ENCODE assay signal across 8 cellular contexts in genomic region chr16:75012380-75013081, GRCh38. TPM values are rescaled to one million over a fixed set of nuclear protein-coding genes. Genes with fewer than 3 reads are reported as not detected.
DNase-seq lines count a peak whose midpoint lies in the region; ATAC-seq, FAIRE-seq and TF ChIP-seq lines count a peak whose summit lies in the region.

No MANE protein-coding gene starts in this region.

- peak overlapping the region; percentile 49 for H3K4me3 Mint-ChIP-seq in activated T-cell treated with anti-CD3 and anti-CD28 coated beads, Interleukin-2, amount 50 U/mL, for 4 hours
- peak overlapping the region; percentile 65 for H3K4me3 Mint-ChIP-seq in stimulated activated effector memory CD8-positive, alpha-beta T cell treated with anti-CD3 and anti-CD28 coated beads, Interleukin-12 subunit alpha, Interleukin-12 subunit beta, amount 100 ng/mL, for 72 hours

- no peak overlapping the region for H2BK12ac ChIP-seq in H1 (ENCODE audit: low read depth, low read length)

- H4K5ac ChIP-seq in H1 (ENCODE audit: insufficient read length, low read depth, low read length) = no peak overlapping the region

- no peaks in the 10 kb centered on the region for H3K9me3 ChIP-seq in KOPT-K1 (ENCODE audit: insufficient read depth, low read length, poor library complexity, severe bottlenecking)
- H3K9me3 ChIP-seq in H1 (ENCODE audit: insufficient read depth in 2 of 2, low read depth in 1 of 2, low read length in 1 of 2) = no peaks in the 10 kb centered on the region

- H3K18ac ChIP-seq in H1 (ENCODE audit: extremely low read depth, low read length) = no peak overlapping the region

- no peaks in the 10 kb centered on the region for H3K27me3 Mint-ChIP-seq in activated T-cell treated with anti-CD3 and anti-CD28 coated beads, Interleukin-2, amount 50 U/mL, for 4 hours (ENCODE audit: low read depth)

- peaks cover 36% of the 10 kb centered on the region for H3K4me1 Mint-ChIP-seq in activated T-cell treated with anti-CD3 and anti-CD28 coated beads, Interleukin-2, amount 50 U/mL, for 4 hours (ENCODE audit: low read depth)
- H3K4me1 Mint-ChIP-seq in stimulated activated effector memory CD8-positive, alpha-beta T cell treated with anti-CD3 and anti-CD28 coated beads, Interleukin-12 subunit alpha, Interleukin-12 subunit beta, amount 100 ng/mL, for 72 hours = peaks cover 36% of the 10 kb centered on the region

- H3K36me3 ChIP-seq in KOPT-K1 (ENCODE audit: insufficient read depth, low read length) = peaks cover 40% of the 10 kb centered on the region
- H3K36me3 ChIP-seq in H1 (ENCODE audit: control insufficient read depth in 2 of 4, insufficient read depth in 4 of 4, low read length in 3 of 4) = no peaks in the 10 kb centered on the region

- H3K9me3 Mint-ChIP-seq in activated T-cell treated with anti-CD3 and anti-CD28 coated beads, Interleukin-2, amount 50 U/mL, for 4 hours = no peaks in the 10 kb centered on the region
- no peaks in the 10 kb centered on the region for H3K9me3 Mint-ChIP-seq in stimulated activated effector memory CD8-positive, alpha-beta T cell treated with anti-CD3 and anti-CD28 coated beads, Interleukin-12 subunit alpha, Interleukin-12 subunit beta, amount 100 ng/mL, for 72 hours

- no peak overlapping the region for H3K56ac ChIP-seq in H1 (replicated peaks; ENCODE audit: insufficient read length, low read depth, low read length)

- H4K91ac ChIP-seq in H1 (replicated peaks; ENCODE audit: insufficient read length, low read length) = no peak overlapping the region

- no peak overlapping the region for H2BK120ac ChIP-seq in H1 (replicated peaks; ENCODE audit: low read depth, low read length)

- ATAC-seq in activated T-cell treated with anti-CD3 and anti-CD28 coated beads, Interleukin-2, amount 50 U/mL, for 4 hours = peak; percentile 27 to 46
- peak; percentile 54 for ATAC-seq in stimulated activated effector memory CD8-positive, alpha-beta T cell treated with anti-CD3 and anti-CD28 coated beads, Interleukin-12 subunit alpha, Interleukin-12 subunit beta, amount 100 ng/mL, for 72 hours
- ATAC-seq in GM18519 (IDR thresholded peaks at IDR 0.05; ENCODE audit: low FRiP score, unreplicated experiment) = no peak

- H2BK5ac ChIP-seq in H1 (ENCODE audit: low read depth, low read length) = no peak overlapping the region

- no peak overlapping the region for H3K14ac ChIP-seq in H1 (ENCODE audit: insufficient read length)

- H4K20me1 ChIP-seq in H1 (replicated peaks in 1 of 2; ENCODE audit: control insufficient read depth in 1 of 2, insufficient read depth in 2 of 2, low read length in 2 of 2) = peaks cover 4 to 15% of the 10 kb centered on the region in 2 experiments

- no peak overlapping the region for H3K4me3 ChIP-seq in H1 (ENCODE audit: extremely low read depth in 1 of 4, insufficient read depth in 2 of 4, low read depth in 3 of 4, low read length in 4 of 4)

- TF ChIP-seq POLR2A in H1 (IDR thresholded peaks at IDR 0.05; ENCODE audit: control extremely low read depth in 1 of 2, low read depth in 2 of 2, low read length in 2 of 2) = no peak

- no peak for TF ChIP-seq RAD21 in H1 (IDR thresholded peaks at IDR 0.05 in 1 of 2, conservative IDR thresholded peaks at IDR 0.05 in 1 of 2; ENCODE audit: low read depth in 2 of 2, low read length in 2 of 2)

- H2AFZ ChIP-seq in H1 (ENCODE audit: low read length) = no peak overlapping the region

- no peak overlapping the region for H2AK5ac ChIP-seq in H1 (ENCODE audit: low read depth, low read length)

- no peak overlapping the region for H2BK20ac ChIP-seq in H1 (ENCODE audit: low read length)

- H3K9ac ChIP-seq in H1 (replicated peaks in 1 of 4; ENCODE audit: extremely low read depth in 1 of 4, low read depth in 3 of 4, low read length in 3 of 4) = no peak overlapping the region

- CTCF ChIA-PET in H1 (lab: Charles Lee; ENCODE audit: partially characterized antibody) = interaction anchor here (1.0 to 4.0 kb wide), 5 partner anchors 14 to 99 kb away, joined by 3 to 21 read pairs (median 7); partner anchors contain the start of gene ZNRF1

- peaks cover 3% of the 10 kb centered on the region for H3K79me1 ChIP-seq in H1 (ENCODE audit: low read depth, low read length)

- H3K4me1 ChIP-seq in H1 (replicated peaks in 1 of 4; ENCODE audit: control insufficient read depth in 3 of 4, insufficient read depth in 4 of 4, low read length in 3 of 4) = peaks cover 0 to 14% (median 3%) of the 10 kb centered on the region in 4 experiments; a peak in 4 of 7 replicates

- peak overlapping the region; percentile 43 for H3K27ac ChIP-seq in KOPT-K1 (ENCODE audit: low read depth, low read length, poor library complexity, severe bottlenecking)
- H3K27ac ChIP-seq in H1 (ENCODE audit: low read depth, low read length) = no peak overlapping the region

- peaks cover 11 to 96% of the 10 kb centered on the region in 2 experiments for H3K79me2 ChIP-seq in H1 (ENCODE audit: control insufficient read depth in 1 of 2, insufficient read depth in 2 of 2, low read length in 2 of 2)

- H3K23me2 ChIP-seq in H1 (ENCODE audit: low read depth, low read length) = no peaks in the 10 kb centered on the region

- TF ChIP-seq EP300 in H1 (IDR thresholded peaks at IDR 0.05; ENCODE audit: borderline replicate concordance in 1 of 2, low read depth in 2 of 2, low read length in 2 of 2) = no peak

- no peak overlapping the region for H4K8ac ChIP-seq in H1 (ENCODE audit: extremely low read depth, insufficient read depth, low read length)

- no peak for DNase-seq in activated T-cell treated with anti-CD3 and anti-CD28 coated beads, Interleukin-2, amount 50 U/mL, for 4 hours
- no peak for DNase-seq in activated T-cell treated with anti-CD3 and anti-CD28 coated beads for 4 hours
- no peak for DNase-seq in H1 (ENCODE audit: low read depth in 1 of 2, low spot score in 2 of 2)
- no peak for DNase-seq in stimulated activated effector memory CD8-positive, alpha-beta T cell treated with anti-CD3 and anti-CD28 coated beads, Interleukin-12 subunit alpha, Interleukin-12 subunit beta, amount 100 ng/mL, for 72 hours (ENCODE audit: low spot score in 2 of 2)
- DNase-seq in amygdala (lab: John Stamatoyannopoulos, UW) = no peak
- DNase-seq in NCI-H1105 (lab: John Stamatoyannopoulos, UW) = no peak

- 87% methylated on average over 8 of the region's 8 CpGs; no CpG with 5 or more reads in 1 of the 2 experiments for WGBS in H1 (ENCODE audit: extremely low coverage in 1 of 2, insufficient coverage in 1 of 2, insufficient read length in 1 of 2, insufficient replicate concordance in 2 of 2, low coverage in 1 of 2, low lambda C conversion rate in 2 of 2, missing lambda C conversion rate in 1 of 2), 2 experiments

- no peak overlapping the region for H3K23ac ChIP-seq in H1 (ENCODE audit: insufficient read length)

- H2BK15ac ChIP-seq in H1 (ENCODE audit: low read length) = no peak overlapping the region

- no peak overlapping the region for H3K4me2 ChIP-seq in H1 (ENCODE audit: insufficient read depth in 1 of 2, low read depth in 2 of 2, low read length in 2 of 2)

- H3K27me3 ChIP-seq in H1 (replicated peaks in 1 of 4; ENCODE audit: control insufficient read depth in 3 of 4, extremely low read depth in 1 of 4, insufficient read depth in 3 of 4, low read length in 3 of 4) = no peaks in the 10 kb centered on the region

- POLR2A ChIA-PET in H1 (lab: Charles Lee; ENCODE audit: partially characterized antibody) = interaction anchor here (0.6 to 2.2 kb wide), 4 partner anchors 9 to 50 kb away, joined by 3 to 6 read pairs (median 3); partner anchors contain the start of gene WDR59

- H3K4ac ChIP-seq in H1 (replicated peaks; ENCODE audit: insufficient read length, low read depth, low read length) = peak overlapping the region; percentile 2

- no peaks in the 10 kb centered on the region for H3K36me3 Mint-ChIP-seq in activated T-cell treated with anti-CD3 and anti-CD28 coated beads, Interleukin-2, amount 50 U/mL, for 4 hours (ENCODE audit: insufficient read depth)
- H3K36me3 Mint-ChIP-seq in stimulated activated effector memory CD8-positive, alpha-beta T cell treated with anti-CD3 and anti-CD28 coated beads, Interleukin-12 subunit alpha, Interleukin-12 subunit beta, amount 100 ng/mL, for 72 hours = no peaks in the 10 kb centered on the region

- no peak for TF ChIP-seq CTCF in H1 (IDR thresholded peaks at IDR 0.05; ENCODE audit: control extremely low read depth in 1 of 3, insufficient read depth in 1 of 3, low read depth in 1 of 3, low read length in 3 of 3)

- H3K27ac Mint-ChIP-seq in stimulated activated effector memory CD8-positive, alpha-beta T cell treated with anti-CD3 and anti-CD28 coated beads, Interleukin-12 subunit alpha, Interleukin-12 subunit beta, amount 100 ng/mL, for 72 hours = peak overlapping the region; percentile 88

- no peak for FAIRE-seq in H1 (lab: Jason Lieb, UNC)

TF ChIP-seq in H1, 55 proteins besides CTCF, POLR2A, EP300 and RAD21 (continues in another document):
- TF ChIP-seq KDM5A (IDR thresholded peaks at IDR 0.05; ENCODE audit: low read length) = no peak
- TF ChIP-seq RNF2 (IDR thresholded peaks at IDR 0.05; ENCODE audit: borderline replicate concordance, low read depth, low read length, missing control alignments, poor library complexity, severe bottlenecking) = no peak
- no peak for TF ChIP-seq HDAC2 (IDR thresholded peaks at IDR 0.05; ENCODE audit: borderline replicate concordance in 1 of 2, low read depth in 2 of 2, low read length in 2 of 2)
- no peak for TF ChIP-seq TAF1 (IDR thresholded peaks at IDR 0.05; ENCODE audit: low read depth, low read length)

RNA-seq across cellular contexts. Expression of gene ZNRF1, which starts 13.7 kb away (rescaled TPM):
- 10 to 100 TPM; 18.8 to 30.5 (median 25.0) TPM for total RNA-seq in activated T-cell treated with anti-CD3 and anti-CD28 coated beads, Interleukin-2, amount 50 U/mL, for 4 hours
- 48.0 and 52.9 TPM in 2 replicates for total RNA-seq in H1 (2021; fragmentation: NEBNext Ultra II Directional; extraction: Animal tissue kit (Norgen Biotek cat#: 25700))
- 33.5 and 42.5 TPM in 2 replicates for polyA plus RNA-seq in H1 (2011; rRNA removed)
- 30.2 TPM for polyA plus RNA-seq in H1 (2011; cell fraction: cytosol; rRNA removed)
- 55.1 TPM for polyA plus RNA-seq in H1 (2011; cell fraction: nucleus; rRNA removed)
- polyA plus RNA-seq in H1 (2012, experiment 1 of 2) = 30.6 to 46.2 TPM (median 40.5 TPM) in 4 replicates
- polyA plus RNA-seq in H1 (2012, experiment 2 of 2) = 23.2 TPM
- 48.2 TPM for polyA plus RNA-seq in H1 (2013, experiment 1 of 2)
- 43.2 TPM for polyA plus RNA-seq in H1 (2013, experiment 2 of 2)
- polyA minus RNA-seq in H1 (2011; rRNA and poly(A)+ RNA removed) = 21.6 and 37.6 TPM in 2 replicates
- 30.3 TPM for polyA minus RNA-seq in H1 (2011; cell fraction: cytosol; rRNA and poly(A)+ RNA removed)
- 43.5 TPM for polyA minus RNA-seq in H1 (2011; cell fraction: nucleus; rRNA and poly(A)+ RNA removed)

RNA-seq across cellular contexts. Expression of gene WDR59, which starts 27.6 kb away (rescaled TPM):
- 10 to 100 TPM; 49.3 to 61.8 (median 58.4) TPM for total RNA-seq in activated T-cell treated with anti-CD3 and anti-CD28 coated beads, Interleukin-2, amount 50 U/mL, for 4 hours
- 107 and 124 TPM in 2 replicates for total RNA-seq in H1 (2021; fragmentation: NEBNext Ultra II Directional; extraction: Animal tissue kit (Norgen Biotek cat#: 25700))
- polyA plus RNA-seq in H1 (2011; rRNA removed) = 84.2 and 106 TPM in 2 replicates
- polyA plus RNA-seq in H1 (2011; cell fraction: cytosol; rRNA removed) = 97.0 TPM
- polyA plus RNA-seq in H1 (2011; cell fraction: nucleus; rRNA removed) = 198 TPM
- 59.4 to 74.2 TPM (median 64.9 TPM) in 4 replicates for polyA plus RNA-seq in H1 (2012, experiment 1 of 2)
- 28.9 TPM for polyA plus RNA-seq in H1 (2012, experiment 2 of 2)
- 35.9 TPM for polyA plus RNA-seq in H1 (2013, experiment 1 of 2)
- 38.4 TPM for polyA plus RNA-seq in H1 (2013, experiment 2 of 2)
- polyA minus RNA-seq in H1 (2011; rRNA and poly(A)+ RNA removed) = 160 and 167 TPM in 2 replicates
- polyA minus RNA-seq in H1 (2011; cell fraction: cytosol; rRNA and poly(A)+ RNA removed) = 51.4 TPM
- polyA minus RNA-seq in H1 (2011; cell fraction: nucleus; rRNA and poly(A)+ RNA removed) = 80.8 TPM
